In genomic region chr18:9750606-9751304, GRCh38 we compare ENCODE assay signal across 21 cellular contexts. TPM values are rescaled to one million over a fixed set of nuclear protein-coding genes. Genes with fewer than 3 reads are reported as not detected.
DNase-seq lines count a peak whose midpoint lies in the region; ATAC-seq and TF ChIP-seq lines count a peak whose summit lies in the region.
"Had no signal": no experiment of that assay in that cellular context is flagged by ENCODE, and none has a peak within 500 bp of the region (broad histone marks: within the 10 kb centered on the region; RNA-seq: fewer than 3 reads in every experiment).

No MANE protein-coding gene starts in this region.

- in situ Hi-C loops in KBM-7 (cut with MboI; ENCODE audit: low pct_unique_long_range_greater_than_20kb, low sequenced_read_pairs): no loop called here

- intact Hi-C loops in sciatic nerve (cut with DNase I): no loop called here

- H3K27me3 ChIP-seq in endodermal cell (ENCODE audit: control insufficient read depth, insufficient read depth, low read length, poor library complexity, severe bottlenecking) (no peaks in the 10 kb centered on the region), foreskin keratinocyte (no peaks in the 10 kb centered on the region)
- H3K27me3 ChIP-seq: hepatocyte had no signal

- H3K4me1 ChIP-seq in endodermal cell (ENCODE audit: control insufficient read depth, insufficient read depth, low read length): no peaks in the 10 kb centered on the region
- peaks cover 12% of the 10 kb centered on the region for H3K4me1 ChIP-seq in foreskin keratinocyte

- no peaks in the 10 kb centered on the region for H3K4me1 Mint-ChIP-seq in endodermal cell

- no peaks in the 10 kb centered on the region for H3K9me3 Mint-ChIP-seq in endodermal cell
- H3K9me3 Mint-ChIP-seq: activated naive CD4-positive, alpha-beta T cell treated with anti-CD3 and anti-CD28 coated beads, Interleukin-2, amount 50 U/mL, for 72 hours; activated T-cell treated with anti-CD3 and anti-CD28 coated beads, Interleukin-2, amount 50 U/mL, for 72 hours; memory B cell; naive B cell had no signal

- DNase-seq in KBM-7 (peak; percentile 19), NOMO-1 treated with dmso at 0.1 percent for 144 hours (lab: John Stamatoyannopoulos, UW; ENCODE audit: unreplicated experiment) (peak; percentile 40), endodermal cell (peak; percentile 28), sciatic nerve (ENCODE audit: low spot score) (no peak), GM20000 (ENCODE audit: low spot score) (no peak), foreskin keratinocyte (no peak)
- DNase-seq: activated CD4-positive, CD25-positive, alpha-beta regulatory T cell treated with anti-CD3 and anti-CD28 coated beads, Interleukin-2, amount 50 U/mL, for 72 hours; activated T-cell treated with anti-CD3 and anti-CD28 coated beads, Interleukin-2, amount 50 U/mL, for 72 hours; DMS79 treated with DMSO at 0.1 percent for 48 hours; HCEC 1CT; naive B cell; NCI-H1048; NCI-H524; OCI-M1; posterior cingulate gyrus; small intestine; T-helper 9 cell had no signal

- peak; percentile 81 for ATAC-seq in sciatic nerve
- ATAC-seq in HG02571 (IDR thresholded peaks at IDR 0.05; ENCODE audit: unreplicated experiment): no peak
- no peak for ATAC-seq in foreskin keratinocyte
- ATAC-seq: activated naive CD4-positive, alpha-beta T cell treated with anti-CD3 and anti-CD28 coated beads, Interleukin-2, amount 50 U/mL, for 72 hours; activated T-cell treated with anti-CD3 and anti-CD28 coated beads, Interleukin-2, amount 50 U/mL, for 72 hours had no signal

- H3K4me3 ChIP-seq in endodermal cell (ENCODE audit: low read length): no peak overlapping the region
- H3K4me3 ChIP-seq: hepatocyte had no signal

- H3K4me3 Mint-ChIP-seq in endodermal cell: no peak overlapping the region
- H3K4me3 Mint-ChIP-seq: activated T-cell treated with anti-CD3 and anti-CD28 coated beads, Interleukin-2, amount 50 U/mL, for 72 hours; memory B cell; naive B cell had no signal

- no peak overlapping the region for H3K27ac Mint-ChIP-seq in endodermal cell
- H3K27ac Mint-ChIP-seq: activated naive CD4-positive, alpha-beta T cell treated with anti-CD3 and anti-CD28 coated beads, Interleukin-2, amount 50 U/mL, for 72 hours; activated T-cell treated with anti-CD3 and anti-CD28 coated beads, Interleukin-2, amount 50 U/mL, for 72 hours; naive B cell had no signal

- TF ChIP-seq CTCF in endodermal cell (conservative IDR thresholded peaks at IDR 0.05) (no peak), GM20000 (IDR thresholded peaks at IDR 0.05; ENCODE audit: extremely low read depth, missing control alignments) (no peak), foreskin keratinocyte (conservative IDR thresholded peaks at IDR 0.05) (no peak)

- no peaks in the 10 kb centered on the region for H3K27me3 Mint-ChIP-seq in endodermal cell (ENCODE audit: insufficient read depth)
- H3K27me3 Mint-ChIP-seq: memory B cell, naive B cell had no signal

- H3K27ac ChIP-seq in endodermal cell (ENCODE audit: low read depth, low read length): no peak overlapping the region
- no peak overlapping the region for H3K27ac ChIP-seq in foreskin keratinocyte
- H3K27ac ChIP-seq: hepatocyte had no signal

- no peaks in the 10 kb centered on the region for H3K36me3 ChIP-seq in endodermal cell (ENCODE audit: control insufficient read depth, insufficient read depth, low read length)

- H3K9ac ChIP-seq in endodermal cell (ENCODE audit: extremely low read depth, low read length, poor library complexity, severe bottlenecking): no peak overlapping the region

- WGBS in endodermal cell (ENCODE audit: insufficient coverage in 1 of 2, insufficient read length in 1 of 2), 2 experiments: 93 to 94% methylated on average over 10 to 11 of the region's 11 CpGs

- no peaks in the 10 kb centered on the region for H3K36me3 Mint-ChIP-seq in endodermal cell (ENCODE audit: low read depth)
- H3K36me3 Mint-ChIP-seq: activated naive CD4-positive, alpha-beta T cell treated with anti-CD3 and anti-CD28 coated beads, Interleukin-2, amount 50 U/mL, for 72 hours; naive B cell had no signal

- no peaks in the 10 kb centered on the region for H3K9me3 ChIP-seq in endodermal cell (ENCODE audit: control insufficient read depth, low read length)

RNA-seq across cellular contexts. Expression of gene RAB31, which starts 42.7 kb away (rescaled TPM):
- total RNA-seq in endodermal cell: 10 to 100 TPM; 11.7 to 20.3 TPM
- polyA plus RNA-seq in endodermal cell (2013, experiment 1 of 2): 23.6 TPM
- 25.0 TPM for polyA plus RNA-seq in endodermal cell (2013, experiment 2 of 2)
- 53.4 TPM for total RNA-seq in sciatic nerve
- total RNA-seq in foreskin keratinocyte: 35.2 and 51.7 TPM in 2 replicates
- 19.1 and 23.9 TPM in 2 replicates for polyA plus RNA-seq in foreskin keratinocyte

Comparison
In these comparisons a context has a peak if more than half of its experiments do, and no peak if none do; other contexts are left out.
1. DNase-seq: peak in KBM-7 (single experiment), NOMO-1 treated with dmso at 0.1 percent for 144 hours (single experiment) and endodermal cell (single experiment); none in sciatic nerve (single experiment), GM20000 (single experiment) and foreskin keratinocyte (0 of 2).